8 cellular contexts compared by ENCODE assay signal in the genomic region with DNA sequence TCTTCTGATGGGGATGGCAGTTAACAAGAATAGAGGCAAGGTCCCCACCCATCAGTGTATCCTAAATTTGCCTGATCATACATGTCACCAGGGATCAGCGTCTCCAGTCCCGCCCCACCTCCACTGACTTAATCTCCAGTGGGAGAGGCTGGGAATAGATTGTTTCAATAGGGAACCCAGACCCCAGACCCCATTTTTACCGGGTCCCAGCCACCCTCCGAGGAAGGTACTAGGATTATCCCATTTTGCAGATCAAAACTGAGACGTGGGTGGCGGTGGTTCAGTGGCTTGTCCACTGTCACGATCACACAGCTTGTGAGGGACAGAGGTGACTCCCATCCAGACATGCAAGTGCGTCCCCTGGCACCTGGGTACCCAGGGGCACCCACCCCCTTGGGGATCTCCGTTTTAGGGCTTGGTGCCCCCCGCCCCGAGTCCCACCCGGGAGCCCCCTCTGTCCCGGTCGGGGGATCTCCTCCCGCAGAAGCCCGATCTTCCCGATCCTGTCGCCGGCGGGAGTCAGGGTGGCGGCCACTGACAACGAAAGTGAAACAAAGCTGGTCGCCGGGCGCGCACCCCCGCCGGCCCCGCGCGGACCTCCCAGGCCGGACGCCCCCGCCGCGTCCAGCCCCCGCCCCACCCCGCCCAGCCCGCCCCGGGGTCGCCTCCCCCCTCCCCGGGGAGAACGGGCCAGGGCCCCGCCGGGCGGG. TPM values are rescaled to one million over a fixed set of nuclear protein-coding genes. Genes with fewer than 3 reads are reported as not detected.
DNase-seq lines count a peak whose midpoint lies in the region; ATAC-seq and TF ChIP-seq lines count a peak whose summit lies in the region.

No MANE protein-coding gene starts in this region.

- H3K4me3 ChIP-seq in SJSA1 (peak overlapping the region; percentile 87), iPS-18c (ENCODE audit: insufficient read depth, low read depth, low read length) (peak overlapping the region; percentile 68), skeletal muscle cell (ENCODE audit: low read depth, low read length) (peak overlapping the region; percentile 82)

- no peaks in the 10 kb centered on the region for H3K9me3 ChIP-seq in SJSA1 (replicated peaks)
- no peaks in the 10 kb centered on the region for H3K9me3 ChIP-seq in iPS-18c (ENCODE audit: control insufficient read depth, insufficient read depth, low read length)

- H3K27ac ChIP-seq in SJSA1: peak overlapping the region; percentile 99

- H3K4me1 Mint-ChIP-seq in brain: peaks cover 56% of the 10 kb centered on the region

- peak overlapping the region; percentile 86 to 99 (median 98) for H3K27ac Mint-ChIP-seq in brain

- peaks cover 57% of the 10 kb centered on the region for H3K4me1 ChIP-seq in SJSA1 (replicated peaks)

- TF ChIP-seq CTCF in brain (conservative IDR thresholded peaks at IDR 0.05): no peak

- ATAC-seq in HG02678 (IDR thresholded peaks at IDR 0.05; ENCODE audit: unreplicated experiment): peak; percentile 39
- no peak for ATAC-seq in GM18873 (IDR thresholded peaks at IDR 0.05; ENCODE audit: low FRiP score, unreplicated experiment)

- H3K36me3 Mint-ChIP-seq in brain: peaks cover 15% of the 10 kb centered on the region

- H3K36me3 ChIP-seq in SJSA1: peaks cover 21% of the 10 kb centered on the region

- H3K27me3 ChIP-seq in SJSA1 (replicated peaks): no peaks in the 10 kb centered on the region

- no peaks in the 10 kb centered on the region for H3K9me3 Mint-ChIP-seq in brain

- DNase-seq in ELR (ENCODE audit: low read depth): peak; percentile 52
- peak; percentile 60 to 64 for DNase-seq in SJSA1 (ENCODE audit: low read depth in 1 of 2, low spot score in 2 of 2)
- DNase-seq in skeletal muscle cell (ENCODE audit: low read depth): no peak
- DNase-seq in NCI-H1105 (lab: John Stamatoyannopoulos, UW): no peak

- peak overlapping the region; percentile 88 to 94 (median 88) for H3K4me3 Mint-ChIP-seq in brain

- peaks cover 13% of the 10 kb centered on the region for H3K27me3 Mint-ChIP-seq in brain

RNA-seq across cellular contexts. Expression of a gene that starts 0.5 kb away (rescaled TPM):
- total RNA-seq in SJSA1 (2014; rRNA removed; shearing (Covaris generic)): 160 and 164 TPM in 2 replicates
- 107 TPM for polyA plus RNA-seq in brain (ENCODE audit: insufficient read depth, low read depth, low replicate concordance)

RNA-seq across cellular contexts. Expression of a gene that starts 43.4 kb away (rescaled TPM):
- total RNA-seq in SJSA1 (2014; rRNA removed; shearing (Covaris generic)): 11.8 and 14.6 TPM in 2 replicates
- polyA plus RNA-seq in brain (ENCODE audit: insufficient read depth, low read depth, low replicate concordance): 14.9 TPM

RNA-seq across cellular contexts. Expression of a gene that starts 44.0 kb away (rescaled TPM):
- total RNA-seq in SJSA1 (2014; rRNA removed; shearing (Covaris generic)): 21.5 and 47.6 TPM in 2 replicates
- 47.2 TPM for polyA plus RNA-seq in brain (ENCODE audit: insufficient read depth, low read depth, low replicate concordance)

Comparison
In these comparisons a context has a peak if more than half of its experiments do, and no peak if none do; other contexts are left out.
1. DNase-seq: peak in ELR (single experiment) and SJSA1 (2 of 2); none in skeletal muscle cell (single experiment) and NCI-H1105 (single experiment).
2. Peak in every context shown above with its lines, with median percentiles within 50 percentile points of each other: H3K4me3 ChIP-seq.